1 cellular context compared by ENCODE assay signal in the genomic region with DNA sequence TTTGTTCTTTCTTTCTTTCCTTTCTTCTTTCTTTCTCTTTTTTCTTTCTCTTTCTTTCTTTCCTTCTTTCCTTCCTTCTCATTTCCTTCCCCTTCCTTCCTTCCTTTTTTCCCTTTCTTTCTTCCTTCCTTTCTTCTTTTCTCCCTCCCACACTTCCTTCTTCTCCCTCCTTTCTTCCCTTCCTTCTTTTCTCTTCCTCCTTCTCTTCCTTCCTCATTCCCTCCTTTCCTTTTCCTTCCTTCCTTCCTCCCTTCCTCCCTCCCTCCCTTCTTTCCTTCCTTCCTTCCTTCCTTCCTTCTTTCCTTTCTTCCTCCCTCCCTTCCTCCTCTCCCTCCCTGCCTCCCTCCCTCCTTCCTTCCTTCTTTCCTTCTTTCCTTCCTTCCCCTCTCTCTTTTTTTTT.
TF ChIP-seq lines count a peak whose summit lies in the region.

No MANE protein-coding gene starts in this region.

TF ChIP-seq in WTC11, 78 proteins besides CTCF, POLR2A, EP300 and RAD21 (continued from another document):
- TF ChIP-seq, protein P1, sequence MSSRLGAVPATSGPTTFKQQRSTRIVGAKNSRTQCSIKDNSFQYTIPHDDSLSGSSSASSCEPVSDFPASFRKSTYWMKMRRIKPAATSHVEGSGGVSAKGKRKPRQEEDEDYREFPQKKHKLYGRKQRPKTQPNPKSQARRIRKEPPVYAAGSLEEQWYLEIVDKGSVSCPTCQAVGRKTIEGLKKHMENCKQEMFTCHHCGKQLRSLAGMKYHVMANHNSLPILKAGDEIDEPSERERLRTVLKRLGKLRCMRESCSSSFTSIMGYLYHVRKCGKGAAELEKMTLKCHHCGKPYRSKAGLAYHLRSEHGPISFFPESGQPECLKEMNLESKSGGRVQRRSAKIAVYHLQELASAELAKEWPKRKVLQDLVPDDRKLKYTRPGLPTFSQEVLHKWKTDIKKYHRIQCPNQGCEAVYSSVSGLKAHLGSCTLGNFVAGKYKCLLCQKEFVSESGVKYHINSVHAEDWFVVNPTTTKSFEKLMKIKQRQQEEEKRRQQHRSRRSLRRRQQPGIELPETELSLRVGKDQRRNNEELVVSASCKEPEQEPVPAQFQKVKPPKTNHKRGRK (CRISPR knock-in tag; IDR thresholded peaks at IDR 0.05; ENCODE audit: borderline replicate concordance), result 0 out of 2 replicates have a peak, but pooled peaks have one; percentile 80
- TF ChIP-seq MYBL2 (CRISPR knock-in tag; IDR thresholded peaks at IDR 0.05), result no peak
TF ChIP-seq in WTC11: peak in this region for 1.
